ENCODE assay signal across 18 cellular contexts in genomic region chr1:37151789-37152188, GRCh38.
DNase-seq lines count a peak whose midpoint lies in the region; ATAC-seq, FAIRE-seq and TF ChIP-seq lines count a peak whose summit lies in the region.
"Had no signal": no experiment of that assay in that cellular context is flagged by ENCODE, and none has a peak within 500 bp of the region (broad histone marks: within the 10 kb centered on the region; RNA-seq: fewer than 3 reads in every experiment).

No MANE protein-coding gene starts in this region.

- no peak overlapping the region for H3K27ac Mint-ChIP-seq in activated T-helper 17 cell treated with anti-CD3 and anti-CD28 coated beads, Interleukin-2, amount 50 U/mL, for 72 hours
- H3K27ac Mint-ChIP-seq: B cell; CD8-positive, alpha-beta T cell; GM23338 had no signal

- H3K27me3 ChIP-seq in right atrium auricular region = no peaks in the 10 kb centered on the region
- no peaks in the 10 kb centered on the region for H3K27me3 ChIP-seq in psoas muscle (ENCODE audit: insufficient read depth in 3 of 3, low read length in 2 of 3)
- no peaks in the 10 kb centered on the region for H3K27me3 ChIP-seq in vagina
- no peaks in the 10 kb centered on the region for H3K27me3 ChIP-seq in pancreas
- H3K27me3 ChIP-seq: BLaER1 treated with 17β-estradiol and CSF1 and Interleukin-3, amounts not matched to agents 10 nM and 100 nM had no signal

- no peaks in the 10 kb centered on the region for H3K9me3 Mint-ChIP-seq in activated T-helper 17 cell treated with anti-CD3 and anti-CD28 coated beads, Interleukin-2, amount 50 U/mL, for 72 hours
- H3K9me3 Mint-ChIP-seq: GM23338 had no signal

- no peak overlapping the region for H3K4me3 Mint-ChIP-seq in activated T-helper 17 cell treated with anti-CD3 and anti-CD28 coated beads, Interleukin-2, amount 50 U/mL, for 72 hours
- H3K4me3 Mint-ChIP-seq: B cell; CD8-positive, alpha-beta T cell; GM23338 had no signal

- no peak for FAIRE-seq in pancreas (lab: Jason Lieb, UNC)
- FAIRE-seq: H54 had no signal

- intact Hi-C loops in Right ventricle myocardium superior (cut with DNase I) (no loop called here), psoas muscle (cut with DNase I) (no loop called here), vagina (cut with DNase I) (no loop called here), pancreas (cut with DNase I) (no loop called here)

- no peaks in the 10 kb centered on the region for H3K36me3 Mint-ChIP-seq in activated T-helper 17 cell treated with anti-CD3 and anti-CD28 coated beads, Interleukin-2, amount 50 U/mL, for 72 hours (ENCODE audit: low read depth)
- H3K36me3 Mint-ChIP-seq: CD8-positive, alpha-beta T cell had no signal

- H3K4me3 ChIP-seq in right atrium auricular region = no peak overlapping the region
- peak overlapping the region; percentile 21 for H3K4me3 ChIP-seq in psoas muscle
- H3K4me3 ChIP-seq in vagina = no peak overlapping the region
- no peak overlapping the region for H3K4me3 ChIP-seq in pancreas
- H3K4me3 ChIP-seq: BLaER1 treated with 17β-estradiol and CSF1 and Interleukin-3, amounts not matched to agents 10 nM and 100 nM; GM23338 had no signal

- no peaks in the 10 kb centered on the region for H3K9me3 ChIP-seq in right atrium auricular region
- no peaks in the 10 kb centered on the region for H3K9me3 ChIP-seq in psoas muscle
- H3K9me3 ChIP-seq in vagina = no peaks in the 10 kb centered on the region
- no peaks in the 10 kb centered on the region for H3K9me3 ChIP-seq in pancreas

- H3K4me1 ChIP-seq in right atrium auricular region (no peaks in the 10 kb centered on the region), psoas muscle (no peaks in the 10 kb centered on the region), vagina (no peaks in the 10 kb centered on the region), pancreas (no peaks in the 10 kb centered on the region)
- H3K4me1 ChIP-seq: BLaER1 treated with 17β-estradiol and CSF1 and Interleukin-3, amounts not matched to agents 10 nM and 100 nM had no signal

- no peak for TF ChIP-seq POLR2A in vagina (IDR thresholded peaks at IDR 0.05)

- H3K4me1 Mint-ChIP-seq in activated T-helper 17 cell treated with anti-CD3 and anti-CD28 coated beads, Interleukin-2, amount 50 U/mL, for 72 hours = no peaks in the 10 kb centered on the region
- H3K4me1 Mint-ChIP-seq: B cell, GM23338 had no signal

- H3K27ac ChIP-seq in right atrium auricular region = no peak overlapping the region
- peak overlapping the region; percentile 66 for H3K27ac ChIP-seq in psoas muscle
- H3K27ac ChIP-seq in vagina = no peak overlapping the region
- H3K27ac ChIP-seq in pancreas = no peak overlapping the region
- H3K27ac ChIP-seq: BLaER1 treated with 17β-estradiol and CSF1 and Interleukin-3, amounts not matched to agents 10 nM and 100 nM had no signal

- no peak for TF ChIP-seq CTCF in right atrium auricular region (IDR thresholded peaks at IDR 0.05)
- no peak for TF ChIP-seq CTCF in psoas muscle (IDR thresholded peaks at IDR 0.05)
- no peak for TF ChIP-seq CTCF in vagina (IDR thresholded peaks at IDR 0.05)
- TF ChIP-seq CTCF in pancreas (IDR thresholded peaks at IDR 0.05) = no peak

- peak; percentile 24 for DNase-seq in activated CD8-positive, alpha-beta memory T cell treated with anti-CD3 and anti-CD28 coated beads for 24 hours
- no peak for DNase-seq in activated CD8-positive, alpha-beta memory T cell treated with anti-CD3 and anti-CD28 coated beads, Interleukin-2, amount 50 U/mL, for 48 hours
- DNase-seq in right atrium auricular region (ENCODE audit: low spot score) (peak; percentile 40), Right ventricle myocardium superior (no peak), psoas muscle (peak in 1 of 2 donors; percentile 78), vagina (ENCODE audit: extremely low spot score in 2 of 2) (peak; percentile 16 to 80), pancreas (no peak)
- DNase-seq: 8988T; Calu3; CD8-positive, alpha-beta T cell; DMS79 treated with DMSO at 0.1 percent for 48 hours; GF-D8; HCEC 1CT had no signal

- H3K27me3 Mint-ChIP-seq in activated T-helper 17 cell treated with anti-CD3 and anti-CD28 coated beads, Interleukin-2, amount 50 U/mL, for 72 hours = peaks cover 36% of the 10 kb centered on the region

- ATAC-seq in Right ventricle myocardium superior (ENCODE audit: poor library complexity) = no peak
- peak; percentile 72 to 79 (median 78) for ATAC-seq in psoas muscle
- ATAC-seq in pancreas = no peak
- no peak for ATAC-seq in activated T-helper 17 cell treated with anti-CD3 and anti-CD28 coated beads, Interleukin-2, amount 50 U/mL, for 72 hours (replicated peaks)
- ATAC-seq: CD8-positive, alpha-beta T cell; GM23338 had no signal

- WGBS in psoas muscle, 3 donors = 23 to 61% (median 40%) methylated on average over 3 of the region's 3 CpGs
- WGBS in pancreas, 2 donors = 52 to 67% methylated on average over 3 of the region's 3 CpGs

- H3K36me3 ChIP-seq in right atrium auricular region (no peaks in the 10 kb centered on the region), psoas muscle (ENCODE audit: insufficient read depth in 1 of 2, low read depth in 1 of 2) (no peaks in the 10 kb centered on the region), vagina (no peaks in the 10 kb centered on the region), pancreas (no peaks in the 10 kb centered on the region)
- H3K36me3 ChIP-seq: BLaER1 treated with 17β-estradiol and CSF1 and Interleukin-3, amounts not matched to agents 10 nM and 100 nM had no signal

Comparison
In these comparisons a context has a peak if more than half of its experiments do, and no peak if none do; other contexts are left out.
1. DNase-seq: peak in activated CD8-positive, alpha-beta memory T cell treated with anti-CD3 and anti-CD28 coated beads for 24 hours (single experiment), right atrium auricular region (single experiment) and vagina (2 of 2); none in activated CD8-positive, alpha-beta memory T cell treated with anti-CD3 and anti-CD28 coated beads, Interleukin-2, amount 50 U/mL, for 48 hours (single experiment), Right ventricle myocardium superior (single experiment) and pancreas (0 of 6).
2. ATAC-seq: peak in psoas muscle (4 of 4); none in Right ventricle myocardium superior (single experiment), pancreas (0 of 4) and activated T-helper 17 cell treated with anti-CD3 and anti-CD28 coated beads, Interleukin-2, amount 50 U/mL, for 72 hours (single experiment).